ENCODE assay signal across 27 cellular contexts in the genomic region with DNA sequence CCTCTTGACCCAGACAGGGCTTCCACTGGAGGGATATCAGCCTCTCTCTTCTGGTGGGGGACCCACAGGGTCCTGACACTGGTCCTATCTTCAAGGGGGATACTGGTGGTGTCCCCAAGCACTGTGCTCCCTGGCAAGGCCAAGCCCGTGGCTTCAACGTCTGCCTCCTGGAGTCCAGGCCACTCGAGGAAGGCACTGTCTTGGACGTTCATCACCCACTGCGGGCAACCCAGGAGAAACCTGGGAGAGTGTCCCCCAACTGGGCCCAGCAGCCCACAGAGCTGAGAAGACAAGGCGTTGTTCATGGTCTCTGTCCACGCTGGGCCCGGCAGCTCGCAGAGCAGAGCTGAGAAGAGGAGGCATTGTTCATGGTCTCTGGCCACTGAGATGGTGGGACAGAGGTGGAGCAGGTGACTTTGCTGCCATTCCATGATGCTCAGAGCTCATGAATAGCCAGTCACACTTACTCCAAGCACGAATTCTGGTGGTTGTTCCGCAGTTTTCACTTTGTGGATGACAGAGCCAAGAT. TPM values are rescaled to one million over a fixed set of nuclear protein-coding genes. Genes with fewer than 3 reads are reported as not detected.
"Had no signal": no experiment of that assay in that cellular context is flagged by ENCODE, and none has a peak within 500 bp of the region (broad histone marks: within the 10 kb centered on the region; RNA-seq: fewer than 3 reads in every experiment).

No MANE protein-coding gene starts in this region.

- DNase-seq: activated CD4-positive, alpha-beta T cell treated with anti-CD3 and anti-CD28 coated beads for 4 hours; activated CD4-positive, alpha-beta T cell treated with anti-CD3 and anti-CD28 coated beads, Interleukin-2, amount 50 U/mL, for 48 hours; activated naive CD4-positive, alpha-beta T cell; brain microvascular endothelial cell; caudate nucleus; effector CD8-positive, alpha-beta T cell; foreskin melanocyte; hippocampal formation; left ventricle myocardium superior; mammary epithelial cell; midbrain; stimulated activated CD4-positive, alpha-beta T cell treated with anti-CD3 and anti-CD28 coated beads, Interleukin-2, amount 100 ng/mL, for 48 hours; stimulated activated CD8-positive, alpha-beta memory T cell treated with anti-CD3 and anti-CD28 coated beads, Interleukin-4, amount 100 ng/mL, for 48 hours; stimulated activated naive B cell treated with anti-CD40 and anti-IgM and Interleukin-4, amounts not matched to agents 10 μg/mL and 1 μg/mL and 100 μg/mL, for 72 hours; T-helper 1 cell; testis had no signal

- H3K27ac Mint-ChIP-seq: activated naive CD8-positive, alpha-beta T cell; dendritic cell treated with granulocyte-macrophage colony-stimulating factor and Interleukin-4, amounts not matched to agents 40 ng/mL and 50 ng/mL, for 4 days; stimulated activated naive B cell treated with anti-CD40 and anti-IgM and Interleukin-4, amounts not matched to agents 10 μg/mL and 1 μg/mL and 100 μg/mL, for 72 hours had no signal

- H3K27me3 Mint-ChIP-seq: activated naive CD8-positive, alpha-beta T cell; dendritic cell treated with granulocyte-macrophage colony-stimulating factor and Interleukin-4, amounts not matched to agents 40 ng/mL and 50 ng/mL, for 4 days had no signal

- H3K27me3 ChIP-seq: adrenal gland, ascending aorta, brain microvascular endothelial cell, right lobe of liver, testis, upper lobe of left lung had no signal

- ATAC-seq: left ventricle myocardium superior; stimulated activated naive B cell treated with anti-CD40 and anti-IgM and Interleukin-4, amounts not matched to agents 10 μg/mL and 1 μg/mL and 100 μg/mL, for 72 hours had no signal

- H3K4me1 Mint-ChIP-seq: nephron; stimulated activated naive B cell treated with anti-CD40 and anti-IgM and Interleukin-4, amounts not matched to agents 10 μg/mL and 1 μg/mL and 100 μg/mL, for 72 hours had no signal

- H3K4me3 Mint-ChIP-seq: activated naive CD8-positive, alpha-beta T cell; dendritic cell treated with granulocyte-macrophage colony-stimulating factor and Interleukin-4, amounts not matched to agents 40 ng/mL and 50 ng/mL, for 4 days; nephron; stimulated activated naive B cell treated with anti-CD40 and anti-IgM and Interleukin-4, amounts not matched to agents 10 μg/mL and 1 μg/mL and 100 μg/mL, for 72 hours had no signal

- H3K4me1 ChIP-seq: adrenal gland, ascending aorta, right lobe of liver, testis, upper lobe of left lung had no signal

- H3K36me3 Mint-ChIP-seq: activated naive CD8-positive, alpha-beta T cell; stimulated activated naive B cell treated with anti-CD40 and anti-IgM and Interleukin-4, amounts not matched to agents 10 μg/mL and 1 μg/mL and 100 μg/mL, for 72 hours had no signal

- H3K27ac ChIP-seq: adrenal gland, ascending aorta, brain microvascular endothelial cell, right lobe of liver, testis, upper lobe of left lung had no signal

- H3K9me3 ChIP-seq: adrenal gland, ascending aorta, right lobe of liver, testis, upper lobe of left lung had no signal

- H3K4me2 ChIP-seq: smooth muscle cell had no signal

- H3K36me3 ChIP-seq: adrenal gland, ascending aorta, brain microvascular endothelial cell, right lobe of liver, upper lobe of left lung had no signal

- H3K9me3 Mint-ChIP-seq: dendritic cell treated with granulocyte-macrophage colony-stimulating factor and Interleukin-4, amounts not matched to agents 40 ng/mL and 50 ng/mL, for 4 days had no signal

- H3K4me3 ChIP-seq: adrenal gland, ascending aorta, right lobe of liver, smooth muscle cell, testis, upper lobe of left lung had no signal

RNA-seq across cellular contexts. Expression of a gene that starts 37.5 kb away (rescaled TPM):
- total RNA-seq: activated CD8-positive, alpha-beta memory T cell treated with anti-CD3 and anti-CD28 coated beads for 36 hours; ascending aorta; endothelial cell of umbilical vein; esophagus mucosa; mammary epithelial cell; smooth muscle cell; upper lobe of left lung had no signal
- polyA plus RNA-seq: endothelial cell of umbilical vein, smooth muscle cell had no signal
